ENCODE assay signal across 1 cellular context in the genomic region with DNA sequence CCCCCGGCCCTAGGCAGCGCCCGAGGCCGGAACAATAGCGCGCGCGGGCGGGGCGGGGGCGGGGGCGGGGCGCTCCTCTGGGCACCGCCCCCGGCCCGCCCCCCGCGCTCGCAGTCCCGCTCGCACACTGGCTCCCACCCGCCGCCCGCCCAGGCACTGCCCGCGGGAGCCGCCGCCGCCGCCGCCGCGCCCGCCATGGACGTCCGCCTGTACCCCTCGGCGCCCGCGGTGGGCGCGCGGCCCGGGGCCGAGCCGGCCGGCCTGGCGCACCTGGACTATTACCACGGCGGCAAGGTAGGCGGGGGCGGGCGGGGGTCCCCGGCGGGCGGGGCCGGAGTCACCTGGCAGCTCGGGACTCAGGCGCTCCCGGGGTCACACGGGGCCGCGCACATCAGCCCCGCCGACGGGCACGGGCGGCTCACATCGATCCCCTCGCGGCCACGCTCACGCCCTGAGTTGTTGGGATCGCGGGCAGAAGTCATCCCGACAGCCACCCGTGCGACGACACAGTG.
TF ChIP-seq lines count a peak whose summit lies in the region.

TOX2 (plus strand) TSS at position 156 of the 512 bp plus-strand sequence; CDS start at position 196, 40 bp downstream.

TF ChIP-seq in GM23338, 12 proteins besides CTCF, POLR2A, EP300 and RAD21 (continued from another document):
- TF ChIP-seq, protein P1, sequence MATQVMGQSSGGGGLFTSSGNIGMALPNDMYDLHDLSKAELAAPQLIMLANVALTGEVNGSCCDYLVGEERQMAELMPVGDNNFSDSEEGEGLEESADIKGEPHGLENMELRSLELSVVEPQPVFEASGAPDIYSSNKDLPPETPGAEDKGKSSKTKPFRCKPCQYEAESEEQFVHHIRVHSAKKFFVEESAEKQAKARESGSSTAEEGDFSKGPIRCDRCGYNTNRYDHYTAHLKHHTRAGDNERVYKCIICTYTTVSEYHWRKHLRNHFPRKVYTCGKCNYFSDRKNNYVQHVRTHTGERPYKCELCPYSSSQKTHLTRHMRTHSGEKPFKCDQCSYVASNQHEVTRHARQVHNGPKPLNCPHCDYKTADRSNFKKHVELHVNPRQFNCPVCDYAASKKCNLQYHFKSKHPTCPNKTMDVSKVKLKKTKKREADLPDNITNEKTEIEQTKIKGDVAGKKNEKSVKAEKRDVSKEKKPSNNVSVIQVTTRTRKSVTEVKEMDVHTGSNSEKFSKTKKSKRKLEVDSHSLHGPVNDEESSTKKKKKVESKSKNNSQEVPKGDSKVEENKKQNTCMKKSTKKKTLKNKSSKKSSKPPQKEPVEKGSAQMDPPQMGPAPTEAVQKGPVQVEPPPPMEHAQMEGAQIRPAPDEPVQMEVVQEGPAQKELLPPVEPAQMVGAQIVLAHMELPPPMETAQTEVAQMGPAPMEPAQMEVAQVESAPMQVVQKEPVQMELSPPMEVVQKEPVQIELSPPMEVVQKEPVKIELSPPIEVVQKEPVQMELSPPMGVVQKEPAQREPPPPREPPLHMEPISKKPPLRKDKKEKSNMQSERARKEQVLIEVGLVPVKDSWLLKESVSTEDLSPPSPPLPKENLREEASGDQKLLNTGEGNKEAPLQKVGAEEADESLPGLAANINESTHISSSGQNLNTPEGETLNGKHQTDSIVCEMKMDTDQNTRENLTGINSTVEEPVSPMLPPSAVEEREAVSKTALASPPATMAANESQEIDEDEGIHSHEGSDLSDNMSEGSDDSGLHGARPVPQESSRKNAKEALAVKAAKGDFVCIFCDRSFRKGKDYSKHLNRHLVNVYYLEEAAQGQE (IDR thresholded peaks at IDR 0.05; ENCODE audit: unreplicated experiment), result no peak
- TF ChIP-seq JUNB (IDR thresholded peaks at IDR 0.05; ENCODE audit: unreplicated experiment) (no peak), EZH2 (IDR thresholded peaks at IDR 0.05; ENCODE audit: low read depth, unreplicated experiment) (no peak), ZNF462 (CRISPR knock-in tag; IDR thresholded peaks at IDR 0.05) (no peak)
